10 cellular contexts compared by ENCODE assay signal in the genomic region with DNA sequence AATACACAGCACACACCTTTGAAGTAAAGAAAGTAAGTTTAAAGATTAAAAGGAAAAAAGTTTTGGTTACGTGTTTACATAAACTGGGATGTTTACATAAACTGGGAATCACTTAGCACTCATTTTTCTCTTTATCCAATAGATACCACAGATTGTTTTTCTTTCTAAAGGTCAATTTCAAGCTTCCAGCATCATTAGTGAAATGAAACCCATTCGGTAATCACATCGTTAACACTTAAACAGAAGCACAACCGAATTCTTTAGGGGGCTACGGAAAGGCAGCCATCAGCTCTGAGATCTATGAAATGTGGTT. TPM values are rescaled to one million over a fixed set of nuclear protein-coding genes. Genes with fewer than 3 reads are reported as not detected.
DNase-seq lines count a peak whose midpoint lies in the region; ATAC-seq and TF ChIP-seq lines count a peak whose summit lies in the region.
"Had no signal": no experiment of that assay in that cellular context is flagged by ENCODE, and none has a peak within 500 bp of the region (broad histone marks: within the 10 kb centered on the region; RNA-seq: fewer than 3 reads in every experiment).

No MANE protein-coding gene starts in this region.

- no peak for TF ChIP-seq CTCF in foreskin fibroblast (IDR thresholded peaks at IDR 0.05; ENCODE audit: low read depth, low read length)

- no peak for ATAC-seq in T-helper 17 cell
- ATAC-seq in HG03432 (IDR thresholded peaks at IDR 0.05; ENCODE audit: unreplicated experiment): no peak

- peaks cover 64% of the 10 kb centered on the region for H3K27me3 Mint-ChIP-seq in T-helper 17 cell

- H3K4me3 Mint-ChIP-seq in T-helper 17 cell: peak overlapping the region; percentile 97

- peak overlapping the region; percentile 59 to 67 for H3K4me3 ChIP-seq in foreskin fibroblast (ENCODE audit: low read depth in 1 of 2, low read length in 2 of 2)
- H3K4me3 ChIP-seq in rectal smooth muscle tissue (ENCODE audit: low read length): peak overlapping the region; percentile 62

- H3K36me3 ChIP-seq in ES-I3 (ENCODE audit: insufficient read depth, low read length) (no peaks in the 10 kb centered on the region), rectal smooth muscle tissue (ENCODE audit: control insufficient read depth, insufficient read depth, low read length) (no peaks in the 10 kb centered on the region)

- H3K4me1 Mint-ChIP-seq in T-helper 17 cell: peaks cover 14% of the 10 kb centered on the region

- H3K9ac ChIP-seq in ES-I3 (ENCODE audit: low read depth, low read length) (peak overlapping the region; percentile 86), rectal smooth muscle tissue (ENCODE audit: low read length) (no peak overlapping the region)

- H3K27me3 ChIP-seq in rectal smooth muscle tissue (ENCODE audit: control insufficient read depth, insufficient read depth, low read length): no peaks in the 10 kb centered on the region

- H3K4me1 ChIP-seq in ES-I3 (ENCODE audit: insufficient read depth, low read length) (0 out of 2 replicates have a peak, but pooled peaks cover 5% of the 10 kb centered on the region), rectal smooth muscle tissue (ENCODE audit: control insufficient read depth, insufficient read depth, low read length) (no peaks in the 10 kb centered on the region)

- no peak for DNase-seq in T-helper 17 cell
- DNase-seq in foreskin fibroblast: no peak
- DNase-seq in glomerular visceral epithelial cell (ENCODE audit: extremely low spot score): no peak
- DNase-seq in COLO829 (ENCODE audit: low spot score): no peak
- no peak for DNase-seq in HUDEP-2 (lab: John Stamatoyannopoulos, UW; ENCODE audit: unreplicated experiment in 76 of 76)
- DNase-seq: foreskin melanocyte had no signal

- peak overlapping the region; percentile 67 for H3K27ac ChIP-seq in rectal smooth muscle tissue (ENCODE audit: low read depth, low read length)

- H3K9me3 ChIP-seq in ES-I3 (ENCODE audit: control insufficient read depth, insufficient read depth, low read length) (no peaks in the 10 kb centered on the region), T-helper 17 cell (ENCODE audit: control insufficient read depth, low read length, poor library complexity, severe bottlenecking) (no peaks in the 10 kb centered on the region)

- H3K36me3 Mint-ChIP-seq in T-helper 17 cell (ENCODE audit: low read depth): no peaks in the 10 kb centered on the region

- H3K27ac Mint-ChIP-seq in T-helper 17 cell: peak overlapping the region; percentile 68

RNA-seq across cellular contexts. Expression of gene ODAD2, which starts 1.1 kb away (rescaled TPM):
- under 1 TPM in 1 of 2 donors, not detected in 1; 0.78 TPM for total RNA-seq in T-helper 17 cell
- total RNA-seq: T-helper 1 cell treated with Interleukin-12 subunit alpha and Interleukin-12 subunit beta and Interleukin-4 antibody, amounts not matched to agents 30 ng/mL and 1 ng/mL, for 36 hours had no signal
